1 cellular context compared by ENCODE assay signal in the genomic region with DNA sequence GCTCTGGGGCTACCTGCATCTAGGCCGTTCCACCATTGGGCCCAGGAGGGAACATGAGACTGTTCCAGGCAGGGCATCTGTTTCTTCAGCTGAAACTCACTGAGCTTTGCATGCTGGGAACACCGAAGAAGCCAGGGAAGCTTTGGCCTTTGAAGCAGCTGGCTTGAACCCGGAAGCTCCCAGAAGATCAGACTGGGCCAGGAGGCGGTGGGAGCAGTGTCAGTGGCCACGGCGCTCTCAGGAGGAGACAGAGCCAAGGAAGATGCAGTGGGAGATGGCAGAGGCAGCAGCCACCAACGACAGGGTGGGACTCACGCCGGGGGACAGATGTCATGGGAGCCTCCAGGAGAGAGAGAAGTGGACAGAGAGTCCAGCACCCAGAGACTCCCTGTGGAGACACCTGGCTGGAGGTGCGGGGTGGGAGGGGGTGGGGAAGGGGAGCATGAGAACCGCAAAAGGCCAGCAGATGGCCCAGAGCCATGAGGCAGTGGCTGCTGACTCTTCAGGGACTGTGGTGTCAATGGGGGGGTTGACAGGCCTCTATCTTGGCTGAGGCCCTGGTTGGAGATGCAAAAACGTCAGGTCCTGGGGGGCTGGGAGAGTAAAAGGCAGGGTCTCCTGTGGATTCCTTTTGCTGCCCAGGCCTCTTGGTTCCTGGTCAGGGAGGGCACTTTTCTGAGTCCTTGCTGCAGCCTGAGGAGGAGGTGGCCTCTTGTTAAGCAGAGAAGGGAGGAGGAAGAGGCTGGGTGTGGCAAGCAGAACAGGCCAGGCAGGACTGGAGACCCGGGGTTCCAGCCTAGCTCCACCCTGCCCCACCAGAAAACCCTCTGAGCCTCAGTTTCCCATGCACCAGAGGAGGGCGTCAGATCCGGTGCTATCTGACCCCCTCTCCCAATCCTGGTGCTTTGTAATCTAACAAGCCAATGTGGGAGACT.
A peak's percentile ranks its signal among the peaks of the same experiment; 100 is the strongest.
TF ChIP-seq lines count a peak whose summit lies in the region.

No MANE protein-coding gene starts in this region.

TF ChIP-seq in K562, 482 proteins besides CTCF, POLR2A, EP300 and RAD21:
- no peak for TF ChIP-seq ZSCAN29 (IDR thresholded peaks at IDR 0.05)
- TF ChIP-seq SMARCA5 (IDR thresholded peaks at IDR 0.05) = no peak
- TF ChIP-seq, protein P1, sequence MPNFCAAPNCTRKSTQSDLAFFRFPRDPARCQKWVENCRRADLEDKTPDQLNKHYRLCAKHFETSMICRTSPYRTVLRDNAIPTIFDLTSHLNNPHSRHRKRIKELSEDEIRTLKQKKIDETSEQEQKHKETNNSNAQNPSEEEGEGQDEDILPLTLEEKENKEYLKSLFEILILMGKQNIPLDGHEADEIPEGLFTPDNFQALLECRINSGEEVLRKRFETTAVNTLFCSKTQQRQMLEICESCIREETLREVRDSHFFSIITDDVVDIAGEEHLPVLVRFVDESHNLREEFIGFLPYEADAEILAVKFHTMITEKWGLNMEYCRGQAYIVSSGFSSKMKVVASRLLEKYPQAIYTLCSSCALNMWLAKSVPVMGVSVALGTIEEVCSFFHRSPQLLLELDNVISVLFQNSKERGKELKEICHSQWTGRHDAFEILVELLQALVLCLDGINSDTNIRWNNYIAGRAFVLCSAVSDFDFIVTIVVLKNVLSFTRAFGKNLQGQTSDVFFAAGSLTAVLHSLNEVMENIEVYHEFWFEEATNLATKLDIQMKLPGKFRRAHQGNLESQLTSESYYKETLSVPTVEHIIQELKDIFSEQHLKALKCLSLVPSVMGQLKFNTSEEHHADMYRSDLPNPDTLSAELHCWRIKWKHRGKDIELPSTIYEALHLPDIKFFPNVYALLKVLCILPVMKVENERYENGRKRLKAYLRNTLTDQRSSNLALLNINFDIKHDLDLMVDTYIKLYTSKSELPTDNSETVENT (CRISPR knock-in tag; IDR thresholded peaks at IDR 0.05) = no peak
- 0 out of 2 replicates have a peak, but pooled peaks have one; percentile 18 for TF ChIP-seq ZNF740 (CRISPR knock-in tag; IDR thresholded peaks at IDR 0.05)
- no peak for TF ChIP-seq ZNF740 (tag; IDR thresholded peaks at IDR 0.05)
- TF ChIP-seq MTA3 (IDR thresholded peaks at IDR 0.05; ENCODE audit: borderline replicate concordance) = no peak
